ENCODE assay signal across 19 cellular contexts in the genomic region with DNA sequence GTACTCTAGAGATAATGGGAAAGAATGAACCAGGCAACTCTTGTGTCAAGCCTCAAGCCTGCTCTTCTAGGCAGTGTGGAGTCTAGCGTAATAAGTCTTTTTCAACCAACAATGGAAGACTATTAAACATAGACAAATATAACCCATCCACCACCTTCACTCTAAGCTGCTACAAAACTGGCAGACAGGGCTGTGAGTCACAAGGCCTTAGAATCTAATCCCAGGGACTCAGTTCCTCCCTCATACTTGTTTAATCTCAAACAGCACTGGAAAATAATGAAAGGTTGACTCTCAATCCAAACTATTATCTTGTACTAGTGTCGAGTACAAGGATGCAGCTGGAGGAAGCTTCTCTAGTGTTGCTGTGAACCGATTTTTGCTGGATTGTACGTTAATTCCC.
"Had no signal": no experiment of that assay in that cellular context is flagged by ENCODE, and none has a peak within 500 bp of the region (broad histone marks: within the 10 kb centered on the region; RNA-seq: fewer than 3 reads in every experiment).

No MANE protein-coding gene starts in this region.

- H3K4me3 ChIP-seq: cardiac muscle cell, dorsolateral prefrontal cortex, esophagus muscularis mucosa, lung, mucosa of descending colon, ovary had no signal

- H3K27me3 ChIP-seq: cardiac muscle cell, dorsolateral prefrontal cortex, esophagus muscularis mucosa, ovary had no signal

- H3K36me3 ChIP-seq: ovary had no signal

- DNase-seq: activated CD4-positive, alpha-beta T cell treated with anti-CD3 and anti-CD28 coated beads, Interleukin-2, amount 10 ng/mL, durations not matched to agents 7 days and 5 days; activated CD4-positive, CD25-positive, alpha-beta regulatory T cell; activated CD8-positive, alpha-beta memory T cell treated with anti-CD3 and anti-CD28 coated beads, Interleukin-2, amount 50 U/mL, for 48 hours; activated naive CD4-positive, alpha-beta T cell; activated naive CD8-positive, alpha-beta T cell treated with anti-CD3 and anti-CD28 coated beads, Interleukin-2, amount 10 ng/mL, durations not matched to agents 7 days and 5 days; aorta; dorsolateral prefrontal cortex; foreskin melanocyte; immature natural killer cell; left cardiac atrium; mucosa of descending colon; naive thymus-derived CD4-positive, alpha-beta T cell had no signal

- H3K4me1 ChIP-seq: esophagus muscularis mucosa had no signal

- H3K4me3 Mint-ChIP-seq: activated CD4-positive, alpha-beta T cell treated with anti-CD3 and anti-CD28 coated beads, Interleukin-2, amount 10 ng/mL, durations not matched to agents 7 days and 5 days; activated naive CD8-positive, alpha-beta T cell treated with anti-CD3 and anti-CD28 coated beads, Interleukin-2, amount 10 ng/mL, durations not matched to agents 7 days and 5 days; immature natural killer cell; naive thymus-derived CD4-positive, alpha-beta T cell; stimulated activated effector memory CD8-positive, alpha-beta T cell treated with anti-CD3 and anti-CD28 coated beads, Interleukin-12 subunit alpha, Interleukin-12 subunit beta, amount 100 ng/mL, for 72 hours; T-helper 2 cell treated with Interferon-gamma antibody and Interleukin-4, amounts not matched to agents 5 μg/mL and 100 μg/mL, for 36 hours had no signal

- H3K27me3 Mint-ChIP-seq: activated CD4-positive, alpha-beta T cell treated with anti-CD3 and anti-CD28 coated beads, Interleukin-2, amount 10 ng/mL, durations not matched to agents 7 days and 5 days; activated naive CD8-positive, alpha-beta T cell treated with anti-CD3 and anti-CD28 coated beads, Interleukin-2, amount 10 ng/mL, durations not matched to agents 7 days and 5 days; naive thymus-derived CD4-positive, alpha-beta T cell had no signal

- H3K27ac Mint-ChIP-seq: activated CD4-positive, alpha-beta T cell treated with anti-CD3 and anti-CD28 coated beads, Interleukin-2, amount 10 ng/mL, durations not matched to agents 7 days and 5 days; activated naive CD8-positive, alpha-beta T cell treated with anti-CD3 and anti-CD28 coated beads, Interleukin-2, amount 10 ng/mL, durations not matched to agents 7 days and 5 days; immature natural killer cell; naive thymus-derived CD4-positive, alpha-beta T cell; stimulated activated effector memory CD8-positive, alpha-beta T cell treated with anti-CD3 and anti-CD28 coated beads, Interleukin-12 subunit alpha, Interleukin-12 subunit beta, amount 100 ng/mL, for 72 hours; T-helper 2 cell treated with Interferon-gamma antibody and Interleukin-4, amounts not matched to agents 5 μg/mL and 100 μg/mL, for 36 hours had no signal

- ATAC-seq: mucosa of descending colon; naive thymus-derived CD4-positive, alpha-beta T cell; stimulated activated effector memory CD8-positive, alpha-beta T cell treated with anti-CD3 and anti-CD28 coated beads, Interleukin-12 subunit alpha, Interleukin-12 subunit beta, amount 100 ng/mL, for 72 hours had no signal

- H3K27ac ChIP-seq: cardiac muscle cell, dorsolateral prefrontal cortex, esophagus muscularis mucosa had no signal

- FAIRE-seq: endometrium had no signal

- H3K9me3 ChIP-seq: esophagus muscularis mucosa, mucosa of descending colon, ovary had no signal

- H3K9me3 Mint-ChIP-seq: activated CD4-positive, alpha-beta T cell treated with anti-CD3 and anti-CD28 coated beads, Interleukin-2, amount 10 ng/mL, durations not matched to agents 7 days and 5 days; activated naive CD8-positive, alpha-beta T cell treated with anti-CD3 and anti-CD28 coated beads, Interleukin-2, amount 10 ng/mL, durations not matched to agents 7 days and 5 days; immature natural killer cell; naive thymus-derived CD4-positive, alpha-beta T cell; stimulated activated effector memory CD8-positive, alpha-beta T cell treated with anti-CD3 and anti-CD28 coated beads, Interleukin-12 subunit alpha, Interleukin-12 subunit beta, amount 100 ng/mL, for 72 hours; T-helper 2 cell treated with Interferon-gamma antibody and Interleukin-4, amounts not matched to agents 5 μg/mL and 100 μg/mL, for 36 hours had no signal

- H3K4me1 Mint-ChIP-seq: activated CD4-positive, alpha-beta T cell treated with anti-CD3 and anti-CD28 coated beads, Interleukin-2, amount 10 ng/mL, durations not matched to agents 7 days and 5 days; activated naive CD8-positive, alpha-beta T cell treated with anti-CD3 and anti-CD28 coated beads, Interleukin-2, amount 10 ng/mL, durations not matched to agents 7 days and 5 days; immature natural killer cell; stimulated activated effector memory CD8-positive, alpha-beta T cell treated with anti-CD3 and anti-CD28 coated beads, Interleukin-12 subunit alpha, Interleukin-12 subunit beta, amount 100 ng/mL, for 72 hours had no signal
